ENCODE assay signal across 14 cellular contexts in the genomic region with DNA sequence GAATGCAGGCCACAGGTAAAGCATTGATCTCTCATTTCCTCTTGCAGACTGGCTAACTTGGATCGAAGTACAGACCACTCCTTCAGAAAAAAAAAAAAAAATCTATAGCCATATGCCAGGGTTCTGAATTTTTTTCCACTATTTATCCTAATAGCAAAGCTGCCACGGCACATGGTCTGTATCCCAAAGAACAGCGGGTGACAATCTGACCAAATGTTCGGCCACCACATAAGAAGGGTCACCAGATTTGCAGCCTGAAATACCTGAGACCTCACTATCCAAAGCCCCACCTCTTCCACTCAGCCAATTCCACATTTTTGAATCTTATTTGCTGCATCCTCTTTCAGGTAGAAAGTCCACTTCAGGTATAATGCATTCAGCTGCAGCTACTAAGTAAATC. TPM values are rescaled to one million over a fixed set of nuclear protein-coding genes. Genes with fewer than 3 reads are reported as not detected.
DNase-seq lines count a peak whose midpoint lies in the region; ATAC-seq and TF ChIP-seq lines count a peak whose summit lies in the region.
"Had no signal": no experiment of that assay in that cellular context is flagged by ENCODE, and none has a peak within 500 bp of the region (broad histone marks: within the 10 kb centered on the region; RNA-seq: fewer than 3 reads in every experiment).

No MANE protein-coding gene starts in this region.

- no peaks in the 10 kb centered on the region for H3K27me3 ChIP-seq in IMR-90 (ENCODE audit: control insufficient read depth, insufficient read depth, low read length)
- H3K27me3 ChIP-seq in left ventricle myocardium inferior (ENCODE audit: low read depth): peaks cover 5% of the 10 kb centered on the region

- DNase-seq in G401 (ENCODE audit: low spot score) (peak; percentile 92), IMR-90 (no peak), cerebellar cortex (ENCODE audit: low spot score) (peak; percentile 91), left ventricle myocardium inferior (no peak), A172 (ENCODE audit: low spot score) (no peak)
- DNase-seq: 8988T; Calu3; CD4-positive, alpha-beta memory T cell; COR-L47; DMS79 treated with DMSO at 0.1 percent for 48 hours; H7 had no signal

- no peak overlapping the region for H2BK15ac ChIP-seq in IMR-90 (ENCODE audit: low read depth, low read length)

- H3K4me2 ChIP-seq in IMR-90 (ENCODE audit: low read depth, low read length): no peak overlapping the region

- TF ChIP-seq CTCF in IMR-90 (conservative IDR thresholded peaks at IDR 0.05; ENCODE audit: low read depth, low read length) (no peak), left ventricle myocardium inferior (IDR thresholded peaks at IDR 0.05; ENCODE audit: borderline replicate concordance) (no peak)

- H4K20me1 ChIP-seq in IMR-90 (ENCODE audit: insufficient read depth, low read length): no peaks in the 10 kb centered on the region

- no peak overlapping the region for H3K14ac ChIP-seq in IMR-90 (replicated peaks; ENCODE audit: low read depth, low read length)

- no peaks in the 10 kb centered on the region for H3K79me1 ChIP-seq in IMR-90 (ENCODE audit: low read depth in 1 of 2, low read length in 2 of 2)

- no peak overlapping the region for H2AK9ac ChIP-seq in IMR-90 (replicated peaks; ENCODE audit: low read depth, low read length, poor library complexity)

- H2AFZ ChIP-seq in IMR-90 (replicated peaks; ENCODE audit: low read length, poor library complexity): no peak overlapping the region
- H2AFZ ChIP-seq: GM23248 had no signal

- peaks cover 2% of the 10 kb centered on the region; the same call in 1 of the 2 replicates for H3K4me1 ChIP-seq in IMR-90 (ENCODE audit: control insufficient read depth, insufficient read depth, low read length)
- no peaks in the 10 kb centered on the region for H3K4me1 ChIP-seq in left ventricle myocardium inferior

- no peak overlapping the region for H3K9ac ChIP-seq in IMR-90 (ENCODE audit: low read depth, low read length)
- H3K9ac ChIP-seq: GM23248 had no signal

- H2BK120ac ChIP-seq in IMR-90 (ENCODE audit: low read depth, low read length): peak overlapping the region; percentile 6; the same call in 1 of the 2 replicates

- H2BK5ac ChIP-seq in IMR-90 (ENCODE audit: low read depth, low read length, poor library complexity, severe bottlenecking): no peak overlapping the region

- ATAC-seq in IMR-90 (ENCODE audit: low read depth): no peak
- no peak for ATAC-seq in HG03565 (IDR thresholded peaks at IDR 0.05; ENCODE audit: unreplicated experiment)

- no peak overlapping the region for H4K8ac ChIP-seq in IMR-90 (ENCODE audit: low read depth in 2 of 2, low read length in 2 of 2)

- dilution Hi-C loops in IMR-90 (cut with HindIII; ENCODE audit: low sequenced_read_pairs, unreplicated experiment): no loop called here

- no peak overlapping the region for H3K18ac ChIP-seq in IMR-90 (ENCODE audit: low read depth, low read length)

- no peaks in the 10 kb centered on the region for H3K36me3 ChIP-seq in IMR-90 (ENCODE audit: control insufficient read depth, insufficient read depth, low read length)
- H3K36me3 ChIP-seq in left ventricle myocardium inferior: no peaks in the 10 kb centered on the region

- no peak overlapping the region for H2AK5ac ChIP-seq in IMR-90 (ENCODE audit: low read depth, low read length)

- CTCF ChIA-PET in IMR-90 (lab: Yijun Ruan, JAX): no interaction called here

- no TSS peak for BruUV-seq in IMR-90 (replicated peaks; lab: Mats Ljungman, UMichigan)

- peak overlapping the region; percentile 4 for H3K4ac ChIP-seq in IMR-90 (ENCODE audit: low read depth, low read length)

- TF ChIP-seq POLR2A in IMR-90 (IDR thresholded peaks at IDR 0.05; ENCODE audit: low read depth, low read length): no peak

- no peaks in the 10 kb centered on the region for H3K9me3 ChIP-seq in IMR-90 (ENCODE audit: control insufficient read depth, insufficient read depth, low read length)
- no peaks in the 10 kb centered on the region for H3K9me3 ChIP-seq in left ventricle myocardium inferior (replicated peaks)

- POLR2A ChIA-PET in IMR-90 (lab: Charles Lee; ENCODE audit: unreplicated experiment): no interaction called here

- no peak overlapping the region for H3K27ac ChIP-seq in IMR-90 (ENCODE audit: insufficient read depth, low read length)
- H3K27ac ChIP-seq in left ventricle myocardium inferior (replicated peaks): no peak overlapping the region
- H3K27ac ChIP-seq: GM23248 had no signal

- in situ Hi-C loops in G401 (cut with HindIII; ENCODE audit: low sequenced_read_pairs) (no loop called here), IMR-90 (cut with MboI; ENCODE audit: low sequenced_read_pairs) (no loop called here)

- H4K5ac ChIP-seq in IMR-90 (ENCODE audit: low read depth, low read length): no peak overlapping the region

- peaks cover 5% of the 10 kb centered on the region; the same call in 1 of the 2 replicates for H3K9me1 ChIP-seq in IMR-90 (ENCODE audit: insufficient read depth, low read length)

- no peak overlapping the region; the same call in 1 of the 2 replicates for H4K91ac ChIP-seq in IMR-90 (ENCODE audit: insufficient read depth, low read depth, low read length)

- no peak overlapping the region for H3K23ac ChIP-seq in IMR-90 (ENCODE audit: low read depth, low read length)

- no peak for TF ChIP-seq RAD21 in IMR-90 (IDR thresholded peaks at IDR 0.05; ENCODE audit: low read length)

- H3K4me3 ChIP-seq in IMR-90 (ENCODE audit: insufficient read depth, low read depth, low read length): no peak overlapping the region
- H3K4me3 ChIP-seq in left ventricle myocardium inferior: no peak overlapping the region
- H3K4me3 ChIP-seq: GM23248 had no signal

- intact Hi-C loops in IMR-90 (cut with micrococcal nuclease) (loop anchor here (5.0 kb wide), 1 partner anchor 680 kb away; no protein-coding TSS in a partner anchor), left ventricle myocardium inferior (cut with micrococcal nuclease) (no loop called here)

- H2BK20ac ChIP-seq in IMR-90 (ENCODE audit: low read depth, low read length): peak overlapping the region; percentile 69; the same call in 1 of the 2 replicates

- 80% methylated on average over 2 of the region's 4 CpGs; no CpG with 5 or more reads in 1 of the 2 experiments for WGBS in IMR-90 (ENCODE audit: extremely low coverage in 2 of 2, insufficient read length in 1 of 2), 2 experiments

- no peak overlapping the region for H3K56ac ChIP-seq in IMR-90 (ENCODE audit: extremely low read depth, insufficient read depth, low read length)

TF ChIP-seq in IMR-90, 13 proteins besides CTCF, POLR2A, EP300 and RAD21:
- TF ChIP-seq MAFK (IDR thresholded peaks at IDR 0.05; ENCODE audit: low read depth, low read length): no peak
- TF ChIP-seq SMC3 (IDR thresholded peaks at IDR 0.05; ENCODE audit: low read depth, low read length): no peak
- no peak for TF ChIP-seq CHD1 (IDR thresholded peaks at IDR 0.05; ENCODE audit: low read depth, low read length)
- TF ChIP-seq, protein P1, sequence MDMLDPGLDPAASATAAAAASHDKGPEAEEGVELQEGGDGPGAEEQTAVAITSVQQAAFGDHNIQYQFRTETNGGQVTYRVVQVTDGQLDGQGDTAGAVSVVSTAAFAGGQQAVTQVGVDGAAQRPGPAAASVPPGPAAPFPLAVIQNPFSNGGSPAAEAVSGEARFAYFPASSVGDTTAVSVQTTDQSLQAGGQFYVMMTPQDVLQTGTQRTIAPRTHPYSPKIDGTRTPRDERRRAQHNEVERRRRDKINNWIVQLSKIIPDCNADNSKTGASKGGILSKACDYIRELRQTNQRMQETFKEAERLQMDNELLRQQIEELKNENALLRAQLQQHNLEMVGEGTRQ (IDR thresholded peaks at IDR 0.05; ENCODE audit: low read depth, low read length): no peak
- TF ChIP-seq RCOR1 (IDR thresholded peaks at IDR 0.05; ENCODE audit: insufficient replicate concordance, low read length): no peak
- TF ChIP-seq, protein P2, sequence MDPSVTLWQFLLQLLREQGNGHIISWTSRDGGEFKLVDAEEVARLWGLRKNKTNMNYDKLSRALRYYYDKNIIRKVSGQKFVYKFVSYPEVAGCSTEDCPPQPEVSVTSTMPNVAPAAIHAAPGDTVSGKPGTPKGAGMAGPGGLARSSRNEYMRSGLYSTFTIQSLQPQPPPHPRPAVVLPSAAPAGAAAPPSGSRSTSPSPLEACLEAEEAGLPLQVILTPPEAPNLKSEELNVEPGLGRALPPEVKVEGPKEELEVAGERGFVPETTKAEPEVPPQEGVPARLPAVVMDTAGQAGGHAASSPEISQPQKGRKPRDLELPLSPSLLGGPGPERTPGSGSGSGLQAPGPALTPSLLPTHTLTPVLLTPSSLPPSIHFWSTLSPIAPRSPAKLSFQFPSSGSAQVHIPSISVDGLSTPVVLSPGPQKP (IDR thresholded peaks at IDR 0.05; ENCODE audit: borderline replicate concordance, low read depth, low read length): no peak
- TF ChIP-seq CEBPB (IDR thresholded peaks at IDR 0.05; ENCODE audit: low read depth, low read length): no peak
- TF ChIP-seq NFE2L2 (IDR thresholded peaks at IDR 0.05; ENCODE audit: low read depth, low read length): no peak
- TF ChIP-seq RFX5 (IDR thresholded peaks at IDR 0.05; ENCODE audit: low read depth, low read length): no peak
- TF ChIP-seq FOS (IDR thresholded peaks at IDR 0.05; ENCODE audit: low read depth, low read length): no peak
- TF ChIP-seq MXI1 (IDR thresholded peaks at IDR 0.05; ENCODE audit: borderline replicate concordance, low read depth, low read length): no peak
- no peak for TF ChIP-seq BHLHE40 (IDR thresholded peaks at IDR 0.05; ENCODE audit: low read depth, low read length)
- no peak for TF ChIP-seq MAZ (IDR thresholded peaks at IDR 0.05; ENCODE audit: borderline replicate concordance, low read depth, low read length)

RNA-seq across cellular contexts. Expression of a gene that starts 55.6 kb away (rescaled TPM):
- not detected in 2 replicates for total RNA-seq in G401 (2014; rRNA removed; shearing (Covaris generic))
- total RNA-seq in IMR-90 (2012; rRNA removed): 0.72 and 0.83 TPM in 2 replicates
- 0.47 and 0.58 TPM in 2 replicates for polyA plus RNA-seq in IMR-90 (2012; rRNA removed)
- polyA plus RNA-seq in IMR-90 (2012; cell fraction: cytosol; rRNA removed): 0.10 and 0.14 TPM in 2 replicates
- 0.14 and 0.32 TPM in 2 replicates for polyA plus RNA-seq in IMR-90 (2012; cell fraction: nucleus; rRNA removed; ENCODE audit: low replicate concordance)
- not detected for total RNA-seq in left ventricle myocardium inferior
- 12.4 and 16.5 TPM in 2 replicates for total RNA-seq in A172 (2014; rRNA removed; shearing (Covaris generic))
- total RNA-seq: A673; CD4-positive, alpha-beta memory T cell had no signal
- polyA plus RNA-seq: CD4-positive, alpha-beta memory T cell had no signal

Comparison
In these comparisons a context has a peak if more than half of its experiments do, and no peak if none do; other contexts are left out.
1. DNase-seq: peak in G401 (single experiment) and cerebellar cortex (single experiment); none in IMR-90 (single experiment), left ventricle myocardium inferior (single experiment) and A172 (single experiment).